ENCODE assay signal across 8 cellular contexts in the genomic region with DNA sequence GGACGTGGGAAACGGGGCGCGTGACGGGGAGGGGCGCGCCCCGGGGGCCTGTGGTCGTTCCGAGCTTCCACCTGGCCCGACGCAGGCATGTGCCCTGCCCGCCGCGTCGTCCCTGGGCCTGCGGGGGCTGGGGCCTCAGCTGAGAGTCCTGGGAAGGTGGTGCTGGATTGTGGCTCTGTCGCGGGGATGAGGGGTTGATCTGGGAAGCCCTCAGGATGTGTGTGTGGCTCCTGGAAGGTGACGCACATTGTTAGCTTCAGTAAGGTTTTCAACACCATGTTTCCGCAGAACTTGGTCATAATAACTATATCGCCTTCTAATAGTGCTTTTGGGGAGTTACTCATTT.
A peak's percentile ranks its signal among the peaks of the same experiment; 100 is the strongest.
DNase-seq lines count a peak whose midpoint lies in the region; ATAC-seq, FAIRE-seq and TF ChIP-seq lines count a peak whose summit lies in the region.

No MANE protein-coding gene starts in this region.

- POLR2A ChIA-PET in A549 (lab: Yijun Ruan, JAX) = no interaction called here

- H3K9ac ChIP-seq in stomach smooth muscle (ENCODE audit: low read length in 2 of 2) = peak overlapping the region; percentile 70 to 72

- TF ChIP-seq CTCF in A549 (IDR thresholded peaks at IDR 0.05) = no peak

- no peak for TF ChIP-seq RAD21 in A549 (conservative IDR thresholded peaks at IDR 0.05 in 1 of 2, IDR thresholded peaks at IDR 0.05 in 1 of 2)

- H3K4me2 ChIP-seq in A549 = peak overlapping the region; percentile 39

- no peak for TF ChIP-seq EP300 in A549 (IDR thresholded peaks at IDR 0.05)

- H3K27ac ChIP-seq in A549 (peak overlapping the region; percentile 74 to 90), angular gyrus (ENCODE audit: low read depth, low read length) (peak overlapping the region; percentile 40), stomach smooth muscle (ENCODE audit: low read length) (peak overlapping the region; percentile 84)

- WGBS in A549 (ENCODE audit: missing lambda C conversion rate) = 31% methylated on average over 8 of the region's 22 CpGs

- no peak for DNase-seq in A549 (ENCODE audit: low read depth in 1 of 2, low spot score in 1 of 2)
- peak; percentile 26 for DNase-seq in iPS-NIHi11 (ENCODE audit: low spot score)
- no peak for DNase-seq in DMS79 (lab: John Stamatoyannopoulos, UW)
- DNase-seq in NCI-H2107 treated with DMSO at 0.1 percent for 48 hours (lab: John Stamatoyannopoulos, UW; ENCODE audit: unreplicated experiment) = no peak

- ATAC-seq in A549 (peak; percentile 52 to 59), GM18520 (IDR thresholded peaks at IDR 0.05; ENCODE audit: unreplicated experiment) (peak; percentile 1), HG03520 (IDR thresholded peaks at IDR 0.05; ENCODE audit: unreplicated experiment) (peak; percentile 13)

- peak overlapping the region; percentile 60 for H3K4me3 ChIP-seq in A549
- H3K4me3 ChIP-seq in stomach smooth muscle (ENCODE audit: low read length in 2 of 2) = peak overlapping the region; percentile 74 to 83

- TF ChIP-seq POLR2A in A549 (IDR thresholded peaks at IDR 0.05; ENCODE audit: low read length) = no peak

- H3K4me1 ChIP-seq in A549 = no peaks in the 10 kb centered on the region
- H3K4me1 ChIP-seq in stomach smooth muscle (ENCODE audit: control insufficient read depth, insufficient read depth, low read length) = no peaks in the 10 kb centered on the region

- peaks cover 6 to 9% of the 10 kb centered on the region in 2 donors for H3K36me3 ChIP-seq in stomach smooth muscle (ENCODE audit: control insufficient read depth in 2 of 2, insufficient read depth in 2 of 2, low read length in 2 of 2)

- no peak for FAIRE-seq in A549 (lab: Jason Lieb, UNC)

- 0 out of 3 replicates have a peak, but pooled peaks cover 3% of the 10 kb centered on the region for H3K9me3 ChIP-seq in A549
- no peaks in the 10 kb centered on the region for H3K9me3 ChIP-seq in stomach smooth muscle (ENCODE audit: control insufficient read depth in 2 of 2, low read length in 2 of 2)

- H3K27me3 ChIP-seq in stomach smooth muscle (ENCODE audit: control insufficient read depth in 1 of 2, insufficient read depth in 2 of 2, low read length in 2 of 2) = no peaks in the 10 kb centered on the region

- CTCF ChIA-PET in A549 (lab: Yijun Ruan, JAX) = no interaction called here

TF ChIP-seq in A549, 52 proteins besides CTCF, POLR2A, EP300 and RAD21:
- no peak for TF ChIP-seq FOXS1 (CRISPR knock-in tag; IDR thresholded peaks at IDR 0.05)
- TF ChIP-seq NPAS2 (CRISPR knock-in tag; IDR thresholded peaks at IDR 0.05; ENCODE audit: borderline replicate concordance) = no peak
- no peak for TF ChIP-seq JUN (IDR thresholded peaks at IDR 0.05)
- TF ChIP-seq MAFK (IDR thresholded peaks at IDR 0.05; ENCODE audit: partially characterized antibody) = no peak
- TF ChIP-seq SREBF2 (IDR thresholded peaks at IDR 0.05) = no peak
- no peak for TF ChIP-seq ESRRA (IDR thresholded peaks at IDR 0.05; ENCODE audit: borderline replicate concordance, low read length)
- TF ChIP-seq CBX8 (IDR thresholded peaks at IDR 0.05) = no peak
- no peak for TF ChIP-seq ZC3H11A (IDR thresholded peaks at IDR 0.05)
- TF ChIP-seq, protein P1, sequence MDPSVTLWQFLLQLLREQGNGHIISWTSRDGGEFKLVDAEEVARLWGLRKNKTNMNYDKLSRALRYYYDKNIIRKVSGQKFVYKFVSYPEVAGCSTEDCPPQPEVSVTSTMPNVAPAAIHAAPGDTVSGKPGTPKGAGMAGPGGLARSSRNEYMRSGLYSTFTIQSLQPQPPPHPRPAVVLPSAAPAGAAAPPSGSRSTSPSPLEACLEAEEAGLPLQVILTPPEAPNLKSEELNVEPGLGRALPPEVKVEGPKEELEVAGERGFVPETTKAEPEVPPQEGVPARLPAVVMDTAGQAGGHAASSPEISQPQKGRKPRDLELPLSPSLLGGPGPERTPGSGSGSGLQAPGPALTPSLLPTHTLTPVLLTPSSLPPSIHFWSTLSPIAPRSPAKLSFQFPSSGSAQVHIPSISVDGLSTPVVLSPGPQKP (IDR thresholded peaks at IDR 0.05; ENCODE audit: low read depth, low read length) = no peak
- no peak for TF ChIP-seq JUNB (IDR thresholded peaks at IDR 0.05)
- TF ChIP-seq RARB (CRISPR knock-in tag; IDR thresholded peaks at IDR 0.05) = no peak
- TF ChIP-seq EHMT2 (IDR thresholded peaks at IDR 0.05; ENCODE audit: low read depth) = no peak
- no peak for TF ChIP-seq GATA3 (IDR thresholded peaks at IDR 0.05; ENCODE audit: borderline replicate concordance)
- TF ChIP-seq, protein P2, sequence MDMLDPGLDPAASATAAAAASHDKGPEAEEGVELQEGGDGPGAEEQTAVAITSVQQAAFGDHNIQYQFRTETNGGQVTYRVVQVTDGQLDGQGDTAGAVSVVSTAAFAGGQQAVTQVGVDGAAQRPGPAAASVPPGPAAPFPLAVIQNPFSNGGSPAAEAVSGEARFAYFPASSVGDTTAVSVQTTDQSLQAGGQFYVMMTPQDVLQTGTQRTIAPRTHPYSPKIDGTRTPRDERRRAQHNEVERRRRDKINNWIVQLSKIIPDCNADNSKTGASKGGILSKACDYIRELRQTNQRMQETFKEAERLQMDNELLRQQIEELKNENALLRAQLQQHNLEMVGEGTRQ (IDR thresholded peaks at IDR 0.05) = no peak
- TF ChIP-seq SMC3 (IDR thresholded peaks at IDR 0.05) = no peak
- TF ChIP-seq CHD4 (IDR thresholded peaks at IDR 0.05; ENCODE audit: borderline replicate concordance) = no peak
TF ChIP-seq in A549: peak in this region for 0.

Comparison
In these comparisons a context has a peak if more than half of its experiments do, and no peak if none do; other contexts are left out.
1. ATAC-seq: peak in every context shown above with its lines; median percentile 56 in A549; 13 in HG03520; 1 in GM18520.